ENCODE assay signal across 25 cellular contexts in genomic region chr13:58792854-58793253, GRCh38.
"Had no signal": no experiment of that assay in that cellular context is flagged by ENCODE, and none has a peak within 500 bp of the region (broad histone marks: within the 10 kb centered on the region; RNA-seq: fewer than 3 reads in every experiment).

No MANE protein-coding gene starts in this region.

- H3K4me3 Mint-ChIP-seq: immature natural killer cell; mesothelial cell of epicardium; naive thymus-derived CD4-positive, alpha-beta T cell; nephron; stimulated activated naive B cell treated with anti-CD40 and anti-IgM and Interleukin-4, amounts not matched to agents 10 μg/mL and 1 μg/mL and 100 μg/mL, for 72 hours; stimulated activated naive CD8-positive, alpha-beta T cell treated with anti-CD3 and anti-CD28 coated beads, Interleukin-15, Interleukin-2, amounts not matched to agents 100 ng/mL and 50 ng/mL, for 24 hours had no signal

- H3K27ac Mint-ChIP-seq: immature natural killer cell; mesothelial cell of epicardium; naive thymus-derived CD4-positive, alpha-beta T cell; nephron; stimulated activated naive B cell treated with anti-CD40 and anti-IgM and Interleukin-4, amounts not matched to agents 10 μg/mL and 1 μg/mL and 100 μg/mL, for 72 hours; stimulated activated naive CD8-positive, alpha-beta T cell treated with anti-CD3 and anti-CD28 coated beads, Interleukin-15, Interleukin-2, amounts not matched to agents 100 ng/mL and 50 ng/mL, for 24 hours had no signal

- H3K36me3 Mint-ChIP-seq: mesothelial cell of epicardium; naive thymus-derived CD4-positive, alpha-beta T cell; stimulated activated naive B cell treated with anti-CD40 and anti-IgM and Interleukin-4, amounts not matched to agents 10 μg/mL and 1 μg/mL and 100 μg/mL, for 72 hours had no signal

- DNase-seq: dermis blood vessel endothelial cell; effector memory CD4-positive, alpha-beta T cell; foreskin keratinocyte; hypothalamus; immature natural killer cell; islet precursor cell; kidney glomerular epithelial cell; mesenchymal stem cell; naive thymus-derived CD4-positive, alpha-beta T cell; occipital lobe; ovary; posterior cingulate gyrus; psoas muscle; right lobe of liver; small intestine; stimulated activated CD4-positive, alpha-beta T cell treated with anti-CD3 and anti-CD28 coated beads, Interleukin-15, amount 100 ng/mL, for 24 hours; stimulated activated CD4-positive, alpha-beta T cell treated with anti-CD3 and anti-CD28 coated beads, Interleukin-2, amount 100 ng/mL, for 48 hours; stimulated activated naive B cell treated with anti-CD40 and anti-IgM and Interleukin-4, amounts not matched to agents 10 μg/mL and 1 μg/mL and 100 μg/mL, for 72 hours; transverse colon; upper lobe of right lung; uterus had no signal

- ATAC-seq: foreskin keratinocyte; gastroesophageal sphincter; naive thymus-derived CD4-positive, alpha-beta T cell; psoas muscle; right lobe of liver; stimulated activated naive B cell treated with anti-CD40 and anti-IgM and Interleukin-4, amounts not matched to agents 10 μg/mL and 1 μg/mL and 100 μg/mL, for 72 hours; upper lobe of right lung had no signal

- H3K4me1 Mint-ChIP-seq: immature natural killer cell; nephron; stimulated activated naive B cell treated with anti-CD40 and anti-IgM and Interleukin-4, amounts not matched to agents 10 μg/mL and 1 μg/mL and 100 μg/mL, for 72 hours had no signal

- H3K27me3 Mint-ChIP-seq: naive thymus-derived CD4-positive, alpha-beta T cell; stimulated activated naive B cell treated with anti-CD40 and anti-IgM and Interleukin-4, amounts not matched to agents 10 μg/mL and 1 μg/mL and 100 μg/mL, for 72 hours; stimulated activated naive CD8-positive, alpha-beta T cell treated with anti-CD3 and anti-CD28 coated beads, Interleukin-15, Interleukin-2, amounts not matched to agents 100 ng/mL and 50 ng/mL, for 24 hours had no signal

- H3K9me3 Mint-ChIP-seq: mesothelial cell of epicardium had no signal
